ENCODE assay signal across 26 cellular contexts in the genomic region with DNA sequence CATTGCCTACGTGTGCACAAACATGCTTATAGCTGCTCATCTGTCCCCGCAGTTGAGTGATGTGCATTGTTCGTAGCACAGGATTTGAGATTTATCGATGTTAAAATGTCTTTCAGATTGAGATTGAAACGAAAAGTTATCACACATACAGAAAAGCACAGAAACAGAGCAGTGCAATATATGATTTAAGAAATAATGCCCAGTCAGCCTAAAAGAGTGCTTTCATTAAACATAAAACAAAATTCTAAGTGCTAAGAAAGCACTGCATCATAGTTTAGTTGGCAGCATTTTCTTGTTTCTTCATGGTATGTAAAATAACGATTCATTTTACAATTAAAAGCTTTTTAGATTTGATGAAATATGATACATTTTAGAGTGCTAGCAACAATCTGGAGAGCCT.
"Had no signal": no experiment of that assay in that cellular context is flagged by ENCODE, and none has a peak within 500 bp of the region (broad histone marks: within the 10 kb centered on the region; RNA-seq: fewer than 3 reads in every experiment).

No MANE protein-coding gene starts in this region.

- H3K36me3 ChIP-seq: colonic mucosa, esophagus squamous epithelium, gastrocnemius medialis, heart right ventricle, left lung, lower lobe of right lung had no signal

- H3K9me3 ChIP-seq: colonic mucosa, esophagus squamous epithelium, gastrocnemius medialis, heart right ventricle, left lung, lower lobe of right lung, mucosa of descending colon had no signal

- ATAC-seq: effector memory CD8-positive, alpha-beta T cell; esophagus mucosa; gastrocnemius medialis; heart right ventricle; left cardiac atrium; left lung; left ventricle myocardium superior; lower lobe of right lung; mucosa of descending colon had no signal

- H3K4me3 ChIP-seq: colonic mucosa, esophagus squamous epithelium, gastrocnemius medialis, heart right ventricle, left lung, lower lobe of right lung, mucosa of descending colon had no signal

- H3K27ac ChIP-seq: colonic mucosa, epithelial cell of prostate, esophagus squamous epithelium, gastrocnemius medialis, heart right ventricle, left lung, lower lobe of right lung had no signal

- DNase-seq: colonic mucosa; cortex of kidney; effector CD8-positive, alpha-beta T cell; effector memory CD8-positive, alpha-beta T cell; endodermal cell; erythroblast; esophagus squamous epithelium; foreskin fibroblast; foreskin melanocyte; gastrocnemius medialis; glutamatergic neuron; head of caudate nucleus; heart right ventricle; hippocampal formation; left cardiac atrium; left lung; left ventricle myocardium superior; lower lobe of right lung; mesenchymal stem cell; mucosa of descending colon; naive B cell had no signal

- H3K4me1 ChIP-seq: colonic mucosa, esophagus squamous epithelium, left lung, lower lobe of right lung had no signal

- H3K27me3 ChIP-seq: colonic mucosa, esophagus squamous epithelium, gastrocnemius medialis, heart right ventricle, left lung had no signal

- FAIRE-seq: endometrium, islet of Langerhans, keratinocyte had no signal
